Comparison of ENCODE assay signal across 8 cellular contexts in genomic region chr3:168249048-168249538, GRCh38.
DNase-seq lines count a peak whose midpoint lies in the region; ATAC-seq lines count a peak whose summit lies in the region.

No MANE protein-coding gene starts in this region.

- DNase-seq in GM03348 (ENCODE audit: low spot score) (peak; percentile 18), NCI-H2171 treated with DMSO at 0.1 percent for 48 hours (lab: John Stamatoyannopoulos, UW) (peak; percentile 64), KG1 (lab: John Stamatoyannopoulos, UW) (no peak), T1000 (lab: John Stamatoyannopoulos, UW) (no peak)

- H3K4me1 ChIP-seq in ectodermal cell (ENCODE audit: control insufficient read depth, insufficient read depth, low read length) (no peaks in the 10 kb centered on the region), mononuclear cell (ENCODE audit: insufficient read depth, low read length) (peaks cover 24% of the 10 kb centered on the region)

- ATAC-seq in GM21737 (IDR thresholded peaks at IDR 0.05; ENCODE audit: unreplicated experiment), result peak; percentile 11
- ATAC-seq in HG03025 (IDR thresholded peaks at IDR 0.05; ENCODE audit: low FRiP score, unreplicated experiment), result no peak

- no peaks in the 10 kb centered on the region for H3K9me3 ChIP-seq in ectodermal cell (ENCODE audit: control insufficient read depth, low read length)
- H3K9me3 ChIP-seq in mononuclear cell (ENCODE audit: low read depth, low read length), result no peaks in the 10 kb centered on the region

- WGBS in ectodermal cell, 2 experiments, result 0% methylated on average over 21 of the region's 21 CpGs

- no peaks in the 10 kb centered on the region for H3K36me3 ChIP-seq in ectodermal cell (ENCODE audit: control insufficient read depth, insufficient read depth, low read length)

- H3K27me3 ChIP-seq in ectodermal cell (ENCODE audit: control insufficient read depth, insufficient read depth, low read length, poor library complexity, severe bottlenecking), result peaks cover 10% of the 10 kb centered on the region
- peaks cover 51% of the 10 kb centered on the region for H3K27me3 ChIP-seq in mononuclear cell (ENCODE audit: insufficient read depth, low read length)

- H3K4me3 ChIP-seq in ectodermal cell (ENCODE audit: insufficient read depth, low read depth, low read length) (peak overlapping the region; percentile 75), mononuclear cell (ENCODE audit: low read length) (peak overlapping the region; percentile 3)

- H3K27ac ChIP-seq in ectodermal cell (ENCODE audit: insufficient read depth, low read depth, low read length, poor library complexity, severe bottlenecking), result peak overlapping the region; percentile 93

Comparison
In these comparisons a context has a peak if more than half of its experiments do, and no peak if none do; other contexts are left out.
1. DNase-seq: peak in GM03348 (single experiment) and NCI-H2171 treated with DMSO at 0.1 percent for 48 hours (single experiment); none in KG1 (single experiment) and T1000 (single experiment).